Comparison of ENCODE assay signal across 8 cellular contexts in the genomic region with DNA sequence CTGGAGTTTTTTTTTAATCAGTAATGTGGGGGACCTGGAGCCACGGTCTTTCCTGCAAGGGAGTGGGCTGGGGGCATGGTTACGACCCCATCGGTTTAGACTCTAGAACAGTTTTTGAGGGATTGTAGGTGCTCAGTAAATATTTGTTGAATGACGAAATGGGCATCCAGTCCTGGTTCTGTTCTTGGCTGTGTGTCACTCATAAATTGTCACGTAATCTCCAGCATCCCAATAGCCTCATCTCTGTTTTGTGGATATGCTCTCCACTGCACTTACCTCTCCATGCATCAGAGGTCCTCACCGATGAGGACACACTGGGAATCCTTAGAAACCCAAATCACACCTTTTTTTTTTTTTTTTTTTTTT. TPM values are rescaled to one million over a fixed set of nuclear protein-coding genes. Genes with fewer than 3 reads are reported as not detected.
DNase-seq lines count a peak whose midpoint lies in the region; ATAC-seq and TF ChIP-seq lines count a peak whose summit lies in the region.

No MANE protein-coding gene starts in this region.

- H3K36me3 ChIP-seq in OCI-LY3 (replicated peaks; ENCODE audit: low read depth, low read length), result no peaks in the 10 kb centered on the region

- intact Hi-C loops in Calu3 (cut with micrococcal nuclease; ENCODE audit: unreplicated experiment), result no loop called here

- H2AFZ ChIP-seq in OCI-LY3 (ENCODE audit: low read depth, low read length), result peak overlapping the region; percentile 100

- H3K4me3 Mint-ChIP-seq in Calu3 (ENCODE audit: low read depth, unreplicated experiment) (peak overlapping the region; percentile 83), progenitor cell of endocrine pancreas (ENCODE audit: low read depth) (peak overlapping the region; percentile 93)

- H3K9me3 ChIP-seq in OCI-LY3 (ENCODE audit: insufficient read depth, low read length), result no peaks in the 10 kb centered on the region

- DNase-seq in Calu3, result no peak
- no peak for DNase-seq in epithelial cell of proximal tubule (ENCODE audit: low read depth)
- no peak for DNase-seq in progenitor cell of endocrine pancreas (ENCODE audit: low spot score, unreplicated experiment)
- no peak for DNase-seq in D341Med (ENCODE audit: low spot score)
- no peak for DNase-seq in KG1 (lab: John Stamatoyannopoulos, UW)
- no peak for DNase-seq in KBM-7

- H3K27ac Mint-ChIP-seq in Calu3 (ENCODE audit: unreplicated experiment) (peak overlapping the region; percentile 48), progenitor cell of endocrine pancreas (no peak overlapping the region)

- H3K27ac ChIP-seq in OCI-LY3 (ENCODE audit: low read length), result no peak overlapping the region

- ATAC-seq in GM18511 (IDR thresholded peaks at IDR 0.05; ENCODE audit: unreplicated experiment), result no peak

- H3K4me1 ChIP-seq in OCI-LY3 (ENCODE audit: low read length), result peaks cover 10% of the 10 kb centered on the region

- no peak overlapping the region for H3K9ac ChIP-seq in OCI-LY3 (ENCODE audit: low read length)

- H4K20me1 ChIP-seq in OCI-LY3 (ENCODE audit: insufficient read depth, low read length), result no peaks in the 10 kb centered on the region

- in situ Hi-C loops in KBM-7 (cut with MboI; ENCODE audit: low pct_unique_long_range_greater_than_20kb, low sequenced_read_pairs), result no loop called here

- no peaks in the 10 kb centered on the region for H3K79me2 ChIP-seq in OCI-LY3 (ENCODE audit: low read length)

- H3K27me3 Mint-ChIP-seq in Calu3 (ENCODE audit: unreplicated experiment) (peaks cover 10% of the 10 kb centered on the region), progenitor cell of endocrine pancreas (peaks cover 6% of the 10 kb centered on the region)

- CTCF ChIA-PET in Calu3 (lab: Charles Lee), result interaction anchor here (0.8 to 1.1 kb wide), 6 partner anchors 11 to 348 kb away, joined by 3 read pairs; no protein-coding TSS in a partner anchor

- peaks cover 17% of the 10 kb centered on the region for H3K36me3 Mint-ChIP-seq in Calu3 (ENCODE audit: insufficient read depth, unreplicated experiment)
- peaks cover 2% of the 10 kb centered on the region for H3K36me3 Mint-ChIP-seq in progenitor cell of endocrine pancreas (ENCODE audit: insufficient read depth)

- TF ChIP-seq CTCF in Calu3 (IDR thresholded peaks at IDR 0.05; ENCODE audit: unreplicated experiment), result no peak
- no peak for TF ChIP-seq CTCF in OCI-LY3 (IDR thresholded peaks at IDR 0.05; ENCODE audit: low read depth, low read length)
- no peak for TF ChIP-seq CTCF in epithelial cell of proximal tubule (conservative IDR thresholded peaks at IDR 0.05; ENCODE audit: low read depth, low read length)
- TF ChIP-seq CTCF in progenitor cell of endocrine pancreas (IDR thresholded peaks at IDR 0.05; ENCODE audit: unreplicated experiment), result no peak

- H3K4me3 ChIP-seq in OCI-LY3 (ENCODE audit: low read length) (peak overlapping the region; percentile 95), epithelial cell of proximal tubule (ENCODE audit: low read depth, low read length) (peak overlapping the region; percentile 99)

- H3K9me3 Mint-ChIP-seq in Calu3 (ENCODE audit: low read depth, unreplicated experiment) (no peaks in the 10 kb centered on the region), progenitor cell of endocrine pancreas (ENCODE audit: low read depth) (no peaks in the 10 kb centered on the region)

- no TSS peak for BruUV-seq in Calu3 (replicated peaks; lab: Mats Ljungman, UMichigan)

- peaks cover 11% of the 10 kb centered on the region for H3K4me1 Mint-ChIP-seq in Calu3 (ENCODE audit: low read depth, unreplicated experiment)
- H3K4me1 Mint-ChIP-seq in progenitor cell of endocrine pancreas (ENCODE audit: low read depth), result peaks cover 11% of the 10 kb centered on the region

- H3K27me3 ChIP-seq in OCI-LY3 (ENCODE audit: low read depth, low read length), result peaks cover 4% of the 10 kb centered on the region; the same call in 1 of the 2 replicates

- H3K4me2 ChIP-seq in OCI-LY3 (ENCODE audit: low read length), result peak overlapping the region; percentile 99

RNA-seq across cellular contexts. Expression of a gene that starts 0.5 kb away (rescaled TPM):
- total RNA-seq in Calu3 (2022), result 23.3 and 23.7 TPM in 2 replicates
- total RNA-seq in epithelial cell of proximal tubule, result 9.5 and 12.0 TPM in 2 replicates
- 43.4 and 43.7 TPM in 2 replicates for total RNA-seq in progenitor cell of endocrine pancreas

RNA-seq across cellular contexts. Expression of a gene that starts 49.0 kb away (rescaled TPM):
- total RNA-seq in Calu3 (2022) (146 and 162 TPM in 2 replicates), epithelial cell of proximal tubule (173 and 228 TPM in 2 replicates), progenitor cell of endocrine pancreas (79.8 and 82.9 TPM in 2 replicates)

RNA-seq across cellular contexts. Expression of a gene that starts 55.4 kb away (rescaled TPM):
- total RNA-seq in Calu3 (2022), result 270 and 299 TPM in 2 replicates
- total RNA-seq in epithelial cell of proximal tubule, result 70.6 and 93.9 TPM in 2 replicates
- total RNA-seq in progenitor cell of endocrine pancreas, result 233 and 235 TPM in 2 replicates
